ENCODE assay signal across 8 cellular contexts in the genomic region with DNA sequence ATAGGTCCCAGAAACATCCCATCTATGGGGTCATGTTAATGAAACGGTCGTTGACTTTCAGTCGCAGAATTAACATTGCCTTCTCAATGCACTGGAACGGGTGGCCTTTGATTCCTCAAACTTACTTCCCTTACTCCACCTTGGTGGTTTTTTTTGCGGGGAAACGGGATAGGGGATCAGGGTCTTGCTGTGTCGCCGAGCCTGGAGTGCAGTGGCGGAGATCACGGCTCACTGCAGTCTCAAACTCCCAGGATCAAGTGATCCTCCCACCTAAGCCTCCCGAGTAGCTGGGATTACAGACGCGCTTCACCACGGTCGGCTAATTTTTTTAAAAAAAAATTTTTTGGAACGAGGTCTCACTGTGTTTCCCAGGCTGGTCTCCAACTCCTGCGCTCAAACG. TPM values are rescaled to one million over a fixed set of nuclear protein-coding genes. Genes with fewer than 3 reads are reported as not detected.
DNase-seq lines count a peak whose midpoint lies in the region; ATAC-seq and TF ChIP-seq lines count a peak whose summit lies in the region.

No MANE protein-coding gene starts in this region.

- H3K36me3 Mint-ChIP-seq in GM23338 (ENCODE audit: low read depth), result peaks cover 45% of the 10 kb centered on the region

- H3K27ac ChIP-seq in GM23338 (ENCODE audit: low read depth), result peak overlapping the region; percentile 27; the same call in 1 of the 2 replicates
- peak overlapping the region; percentile 38; the same call in 1 of the 2 replicates for H3K27ac ChIP-seq in SK-N-MC
- H3K27ac ChIP-seq in foreskin keratinocyte, result peak overlapping the region; percentile 4

- H3K27me3 Mint-ChIP-seq in GM23338 (ENCODE audit: insufficient read depth, low read depth, poor library complexity), result peaks cover 5% of the 10 kb centered on the region

- H3K4me1 Mint-ChIP-seq in GM23338, result peaks cover 5% of the 10 kb centered on the region; the same call in 2 of the 3 replicates

- TF ChIP-seq CTCF in GM23338 (conservative IDR thresholded peaks at IDR 0.05; ENCODE audit: low read depth in 2 of 2), result no peak
- TF ChIP-seq CTCF in foreskin keratinocyte (conservative IDR thresholded peaks at IDR 0.05), result no peak

- H3K9me2 ChIP-seq in GM23338 (ENCODE audit: insufficient read depth), result no peaks in the 10 kb centered on the region

- ATAC-seq in GM23338, result peak; percentile 6; the same call in 1 of the 3 replicates
- ATAC-seq in foreskin keratinocyte, result no peak
- no peak for ATAC-seq in HG03196 (IDR thresholded peaks at IDR 0.05; ENCODE audit: unreplicated experiment)

- peaks cover 19% of the 10 kb centered on the region for H3K9me3 Mint-ChIP-seq in GM23338

- peak overlapping the region; percentile 90 for H2AFZ ChIP-seq in GM23338

- H3K9me3 ChIP-seq in SK-N-MC (ENCODE audit: low read depth, low read length), result peaks cover 4% of the 10 kb centered on the region; the same call in 1 of the 2 replicates

- peaks cover 54% of the 10 kb centered on the region for H3K79me2 ChIP-seq in GM23338 (replicated peaks; ENCODE audit: insufficient read depth)

- H3K4me3 ChIP-seq in GM23338, result peak overlapping the region; percentile 84
- peak overlapping the region; percentile 92 for H3K4me3 ChIP-seq in SK-N-MC
- H3K4me3 ChIP-seq in skeletal muscle cell (ENCODE audit: low read depth, low read length), result peak overlapping the region; percentile 89

- H3K4me2 ChIP-seq in GM23338, result peak overlapping the region; percentile 90

- no peaks in the 10 kb centered on the region for H3F3A ChIP-seq in GM23338 (replicated peaks; ENCODE audit: low read depth)

- peaks cover 33% of the 10 kb centered on the region for H4K20me1 ChIP-seq in GM23338 (replicated peaks; ENCODE audit: insufficient read depth)

- H3K36me3 ChIP-seq in GM23338 (ENCODE audit: insufficient read depth) (peaks cover 22% of the 10 kb centered on the region), SK-N-MC (ENCODE audit: insufficient read depth, low read length) (peaks cover 34% of the 10 kb centered on the region)

- H3K9ac ChIP-seq in SK-N-MC (ENCODE audit: insufficient read length), result peak overlapping the region; percentile 84

- H3K4me3 Mint-ChIP-seq in GM23338, result peak overlapping the region; percentile 91

- 0 out of 2 replicates have a peak, but pooled peaks cover 4% of the 10 kb centered on the region for H3K4me1 ChIP-seq in GM23338 (ENCODE audit: insufficient read depth)
- H3K4me1 ChIP-seq in foreskin keratinocyte, result peaks cover 14% of the 10 kb centered on the region

- H3K27ac Mint-ChIP-seq in GM23338, result peak overlapping the region; percentile 90

- DNase-seq in GM23338 (ENCODE audit: low spot score) (peak; percentile 24), SK-N-MC (ENCODE audit: low read depth, low spot score) (no peak), foreskin keratinocyte (peak in 1 of 2 donors; percentile 9), skeletal muscle cell (ENCODE audit: low read depth) (no peak), inferior parietal cortex (ENCODE audit: extremely low spot score) (no peak), MV-4-11 (lab: John Stamatoyannopoulos, UW) (no peak)
- no peak for DNase-seq in stimulated activated CD4-positive, alpha-beta T cell treated with anti-CD3 and anti-CD28 coated beads, Interleukin-4, amount 100 ng/mL, for 24 hours

- H3K27me3 ChIP-seq in GM23338 (ENCODE audit: insufficient read depth), result no peaks in the 10 kb centered on the region
- H3K27me3 ChIP-seq in foreskin keratinocyte, result no peaks in the 10 kb centered on the region

TF ChIP-seq in GM23338, 12 proteins besides CTCF, POLR2A, EP300 and RAD21 (continues in another document):
- TF ChIP-seq CREB1 (CRISPR knock-in tag; IDR thresholded peaks at IDR 0.05; ENCODE audit: low read depth), result no peak
- TF ChIP-seq POLR2AphosphoS5 (IDR thresholded peaks at IDR 0.05; ENCODE audit: low read depth), result no peak
- TF ChIP-seq, protein P1, sequence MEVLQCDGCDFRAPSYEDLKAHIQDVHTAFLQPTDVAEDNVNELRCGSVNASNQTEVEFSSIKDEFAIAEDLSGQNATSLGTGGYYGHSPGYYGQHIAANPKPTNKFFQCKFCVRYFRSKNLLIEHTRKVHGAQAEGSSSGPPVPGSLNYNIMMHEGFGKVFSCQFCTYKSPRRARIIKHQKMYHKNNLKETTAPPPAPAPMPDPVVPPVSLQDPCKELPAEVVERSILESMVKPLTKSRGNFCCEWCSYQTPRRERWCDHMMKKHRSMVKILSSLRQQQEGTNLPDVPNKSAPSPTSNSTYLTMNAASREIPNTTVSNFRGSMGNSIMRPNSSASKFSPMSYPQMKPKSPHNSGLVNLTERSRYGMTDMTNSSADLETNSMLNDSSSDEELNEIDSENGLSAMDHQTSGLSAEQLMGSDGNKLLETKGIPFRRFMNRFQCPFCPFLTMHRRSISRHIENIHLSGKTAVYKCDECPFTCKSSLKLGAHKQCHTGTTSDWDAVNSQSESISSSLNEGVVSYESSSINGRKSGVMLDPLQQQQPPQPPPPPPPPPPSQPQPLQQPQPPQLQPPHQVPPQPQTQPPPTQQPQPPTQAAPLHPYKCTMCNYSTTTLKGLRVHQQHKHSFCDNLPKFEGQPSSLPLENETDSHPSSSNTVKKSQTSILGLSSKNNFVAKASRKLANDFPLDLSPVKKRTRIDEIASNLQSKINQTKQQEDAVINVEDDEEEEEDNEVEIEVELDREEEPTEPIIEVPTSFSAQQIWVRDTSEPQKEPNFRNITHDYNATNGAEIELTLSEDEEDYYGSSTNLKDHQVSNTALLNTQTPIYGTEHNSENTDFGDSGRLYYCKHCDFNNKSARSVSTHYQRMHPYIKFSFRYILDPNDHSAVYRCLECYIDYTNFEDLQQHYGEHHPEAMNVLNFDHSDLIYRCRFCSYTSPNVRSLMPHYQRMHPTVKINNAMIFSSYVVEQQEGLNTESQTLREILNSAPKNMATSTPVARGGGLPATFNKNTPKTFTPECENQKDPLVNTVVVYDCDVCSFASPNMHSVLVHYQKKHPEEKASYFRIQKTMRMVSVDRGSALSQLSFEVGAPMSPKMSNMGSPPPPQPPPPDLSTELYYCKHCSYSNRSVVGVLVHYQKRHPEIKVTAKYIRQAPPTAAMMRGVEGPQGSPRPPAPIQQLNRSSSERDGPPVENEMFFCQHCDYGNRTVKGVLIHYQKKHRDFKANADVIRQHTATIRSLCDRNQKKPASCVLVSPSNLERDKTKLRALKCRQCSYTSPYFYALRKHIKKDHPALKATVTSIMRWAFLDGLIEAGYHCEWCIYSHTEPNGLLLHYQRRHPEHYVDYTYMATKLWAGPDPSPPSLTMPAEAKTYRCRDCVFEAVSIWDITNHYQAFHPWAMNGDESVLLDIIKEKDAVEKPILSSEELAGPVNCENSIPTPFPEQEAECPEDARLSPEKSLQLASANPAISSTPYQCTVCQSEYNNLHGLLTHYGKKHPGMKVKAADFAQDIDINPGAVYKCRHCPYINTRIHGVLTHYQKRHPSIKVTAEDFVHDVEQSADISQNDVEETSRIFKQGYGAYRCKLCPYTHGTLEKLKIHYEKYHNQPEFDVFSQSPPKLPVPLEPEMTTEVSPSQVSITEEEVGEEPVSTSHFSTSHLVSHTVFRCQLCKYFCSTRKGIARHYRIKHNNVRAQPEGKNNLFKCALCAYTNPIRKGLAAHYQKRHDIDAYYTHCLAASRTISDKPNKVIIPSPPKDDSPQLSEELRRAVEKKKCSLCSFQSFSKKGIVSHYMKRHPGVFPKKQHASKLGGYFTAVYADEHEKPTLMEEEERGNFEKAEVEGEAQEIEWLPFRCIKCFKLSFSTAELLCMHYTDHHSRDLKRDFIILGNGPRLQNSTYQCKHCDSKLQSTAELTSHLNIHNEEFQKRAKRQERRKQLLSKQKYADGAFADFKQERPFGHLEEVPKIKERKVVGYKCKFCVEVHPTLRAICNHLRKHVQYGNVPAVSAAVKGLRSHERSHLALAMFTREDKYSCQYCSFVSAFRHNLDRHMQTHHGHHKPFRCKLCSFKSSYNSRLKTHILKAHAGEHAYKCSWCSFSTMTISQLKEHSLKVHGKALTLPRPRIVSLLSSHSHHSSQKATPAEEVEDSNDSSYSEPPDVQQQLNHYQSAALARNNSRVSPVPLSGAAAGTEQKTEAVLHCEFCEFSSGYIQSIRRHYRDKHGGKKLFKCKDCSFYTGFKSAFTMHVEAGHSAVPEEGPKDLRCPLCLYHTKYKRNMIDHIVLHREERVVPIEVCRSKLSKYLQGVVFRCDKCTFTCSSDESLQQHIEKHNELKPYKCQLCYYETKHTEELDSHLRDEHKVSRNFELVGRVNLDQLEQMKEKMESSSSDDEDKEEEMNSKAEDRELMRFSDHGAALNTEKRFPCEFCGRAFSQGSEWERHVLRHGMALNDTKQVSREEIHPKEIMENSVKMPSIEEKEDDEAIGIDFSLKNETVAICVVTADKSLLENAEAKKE (CRISPR knock-in tag; IDR thresholded peaks at IDR 0.05), result no peak
- no peak for TF ChIP-seq EZH2 (IDR thresholded peaks at IDR 0.05; ENCODE audit: low read depth, unreplicated experiment)
- no peak for TF ChIP-seq JUNB (IDR thresholded peaks at IDR 0.05; ENCODE audit: unreplicated experiment)
- no peak for TF ChIP-seq ZNF331 (CRISPR knock-in tag; IDR thresholded peaks at IDR 0.05; ENCODE audit: low read depth)
- TF ChIP-seq, protein P2, sequence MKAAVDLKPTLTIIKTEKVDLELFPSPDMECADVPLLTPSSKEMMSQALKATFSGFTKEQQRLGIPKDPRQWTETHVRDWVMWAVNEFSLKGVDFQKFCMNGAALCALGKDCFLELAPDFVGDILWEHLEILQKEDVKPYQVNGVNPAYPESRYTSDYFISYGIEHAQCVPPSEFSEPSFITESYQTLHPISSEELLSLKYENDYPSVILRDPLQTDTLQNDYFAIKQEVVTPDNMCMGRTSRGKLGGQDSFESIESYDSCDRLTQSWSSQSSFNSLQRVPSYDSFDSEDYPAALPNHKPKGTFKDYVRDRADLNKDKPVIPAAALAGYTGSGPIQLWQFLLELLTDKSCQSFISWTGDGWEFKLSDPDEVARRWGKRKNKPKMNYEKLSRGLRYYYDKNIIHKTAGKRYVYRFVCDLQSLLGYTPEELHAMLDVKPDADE (IDR thresholded peaks at IDR 0.05), result no peak
- TF ChIP-seq NANOG (IDR thresholded peaks at IDR 0.05; ENCODE audit: borderline replicate concordance), result no peak
- TF ChIP-seq STAT1 (IDR thresholded peaks at IDR 0.05; ENCODE audit: unreplicated experiment), result no peak

RNA-seq across cellular contexts. Expression of a gene that starts 0.8 kb away (rescaled TPM):
- total RNA-seq in GM23338 (2014; rRNA removed; shearing (Covaris generic)), result 31.8 and 37.9 TPM in 2 replicates
- polyA plus RNA-seq in GM23338 (2016; fragmentation: Nextera tagmentation; extraction: Ambion mirVana) (12.3 and 15.3 TPM in 2 replicates), foreskin keratinocyte (12.6 and 13.3 TPM in 2 replicates)
- 25.8 and 29.3 TPM in 2 replicates for total RNA-seq in foreskin keratinocyte

RNA-seq across cellular contexts. Expression of a gene that starts 55.4 kb away (rescaled TPM):
- not detected in 2 replicates for total RNA-seq in GM23338 (2014; rRNA removed; shearing (Covaris generic))
- polyA plus RNA-seq in GM23338 (2016; fragmentation: Nextera tagmentation; extraction: Ambion mirVana), result not detected in 2 replicates
- total RNA-seq in foreskin keratinocyte, result not detected in 2 replicates
- polyA plus RNA-seq in foreskin keratinocyte, result not detected in 2 replicates
